ENCODE assay signal across 24 cellular contexts in the genomic region with DNA sequence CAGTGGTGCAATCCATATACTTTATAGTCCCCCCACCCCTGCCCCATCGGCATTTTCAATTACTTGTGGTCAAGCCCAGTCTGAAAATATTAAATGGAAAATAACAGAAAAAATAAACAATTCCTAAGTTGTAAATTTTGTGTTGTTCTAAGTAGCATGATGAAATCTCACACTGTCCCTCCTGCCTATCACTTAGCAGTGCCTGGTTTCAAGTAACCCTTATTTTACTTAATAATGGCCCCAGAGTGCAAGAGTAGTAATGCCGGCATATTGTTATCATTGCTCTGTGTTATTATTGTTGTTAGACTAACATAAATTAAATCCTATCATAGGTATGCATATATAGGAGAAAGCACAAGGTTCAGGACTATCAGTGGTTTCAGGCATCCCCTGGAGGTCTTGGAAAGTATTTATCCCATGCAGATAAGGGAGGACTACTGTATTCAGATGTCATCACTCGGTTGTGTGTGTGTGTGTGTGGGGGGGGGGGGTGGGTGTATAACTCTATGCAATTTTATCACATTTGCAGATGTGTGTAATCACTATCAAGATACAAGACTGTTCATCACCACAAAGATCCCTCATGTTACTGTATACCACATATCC. TPM values are rescaled to one million over a fixed set of nuclear protein-coding genes. Genes with fewer than 3 reads are reported as not detected.
DNase-seq lines count a peak whose midpoint lies in the region; ATAC-seq and TF ChIP-seq lines count a peak whose summit lies in the region.
"Had no signal": no experiment of that assay in that cellular context is flagged by ENCODE, and none has a peak within 500 bp of the region (broad histone marks: within the 10 kb centered on the region; RNA-seq: fewer than 3 reads in every experiment).

No MANE protein-coding gene starts in this region.

- H3K4me3 Mint-ChIP-seq in CD4-positive, alpha-beta T cell: no peak overlapping the region
- H3K4me3 Mint-ChIP-seq in activated T-helper 17 cell treated with anti-CD3 and anti-CD28 coated beads, Interleukin-2, amount 50 U/mL, for 72 hours: no peak overlapping the region
- H3K4me3 Mint-ChIP-seq in mesothelial cell of epicardium (no peak overlapping the region), neural progenitor cell (no peak overlapping the region)
- H3K4me3 Mint-ChIP-seq: brain had no signal

- peaks cover 4% of the 10 kb centered on the region for H3F3A ChIP-seq in neural progenitor cell (ENCODE audit: low read depth)

- H3K4me1 ChIP-seq in HEK293 (ENCODE audit: control insufficient read depth, insufficient read depth, low read length) (peaks cover 28% of the 10 kb centered on the region), left lung (peaks cover 0 to 33% of the 10 kb centered on the region in 2 donors), neural progenitor cell (no peaks in the 10 kb centered on the region)

- H3K9me3 Mint-ChIP-seq in CD4-positive, alpha-beta T cell: no peaks in the 10 kb centered on the region
- no peaks in the 10 kb centered on the region for H3K9me3 Mint-ChIP-seq in activated T-helper 17 cell treated with anti-CD3 and anti-CD28 coated beads, Interleukin-2, amount 50 U/mL, for 72 hours
- H3K9me3 Mint-ChIP-seq in mesothelial cell of epicardium (no peaks in the 10 kb centered on the region), neural progenitor cell (no peaks in the 10 kb centered on the region)
- H3K9me3 Mint-ChIP-seq: activated T-helper 2 cell treated with anti-CD3 and anti-CD28 coated beads, Interferon-gamma antibody, Interleukin-2, Interleukin-4, amounts not matched to agents 10 μg/mL and 5 μg/mL and 100 μg/mL, durations not matched to agents 14 hours and 24 hours and 36 hours; brain; naive B cell had no signal

- no peak for DNase-seq in CD4-positive, alpha-beta T cell
- DNase-seq in mesothelial cell of epicardium (ENCODE audit: low spot score in 2 of 2, unreplicated experiment in 2 of 2) (no peak), left lung (no peak), neural progenitor cell (ENCODE audit: low spot score) (no peak)
- DNase-seq: activated CD4-positive, alpha-beta T cell treated with anti-CD3 and anti-CD28 coated beads, Interleukin-2, amount 50 U/mL, for 1 hour; effector CD4-positive, alpha-beta T cell; EL; foreskin fibroblast; Kasumi-1; left cardiac atrium; naive B cell; NCI-H2171; NCI-H524 treated with DMSO at 0.1 percent for 48 hours; SK-N-SH; stimulated activated CD4-positive, alpha-beta T cell treated with anti-CD3 and anti-CD28 coated beads, Interleukin-4, amount 100 ng/mL, for 1 hour; stimulated activated naive CD4-positive, alpha-beta T cell had no signal

- no peak overlapping the region for H3K4me2 ChIP-seq in neural progenitor cell
- H3K4me2 ChIP-seq: BLaER1 treated with 17β-estradiol and CSF1 and Interleukin-3, amounts not matched to agents 10 nM and 100 nM; SK-N-SH had no signal

- peaks cover 0 to 4% of the 10 kb centered on the region in 2 experiments; a peak in 1 of 3 replicates for H3K36me3 ChIP-seq in HEK293 (ENCODE audit: control insufficient read depth in 2 of 2, insufficient read depth in 1 of 2, low read length in 2 of 2)
- H3K36me3 ChIP-seq in left lung: no peaks in the 10 kb centered on the region
- no peaks in the 10 kb centered on the region for H3K36me3 ChIP-seq in neural progenitor cell
- H3K36me3 ChIP-seq: thoracic aorta had no signal

- ATAC-seq in CD4-positive, alpha-beta T cell (ENCODE audit: poor library complexity): no peak
- ATAC-seq in activated T-helper 17 cell treated with anti-CD3 and anti-CD28 coated beads, Interleukin-2, amount 50 U/mL, for 72 hours (replicated peaks): no peak
- ATAC-seq in left lung (no peak), HG02981 (IDR thresholded peaks at IDR 0.05; ENCODE audit: unreplicated experiment) (no peak), HG03045 (IDR thresholded peaks at IDR 0.05; ENCODE audit: unreplicated experiment) (no peak)
- ATAC-seq: left cardiac atrium had no signal

- peaks cover 93% of the 10 kb centered on the region for H4K20me1 ChIP-seq in neural progenitor cell (ENCODE audit: low read depth)

- intact Hi-C loops in CD4-positive, alpha-beta T cell (cut with DNase I, micrococcal nuclease): no loop called here
- intact Hi-C loops in left lung (cut with DNase I): no loop called here

- H3K4me1 Mint-ChIP-seq in CD4-positive, alpha-beta T cell (ENCODE audit: low read depth): peaks cover 61% of the 10 kb centered on the region
- H3K4me1 Mint-ChIP-seq in activated T-helper 17 cell treated with anti-CD3 and anti-CD28 coated beads, Interleukin-2, amount 50 U/mL, for 72 hours: peaks cover 28% of the 10 kb centered on the region
- peaks cover 13% of the 10 kb centered on the region for H3K4me1 Mint-ChIP-seq in mesothelial cell of epicardium
- peaks cover 8% of the 10 kb centered on the region for H3K4me1 Mint-ChIP-seq in neural progenitor cell

- peaks cover 100% of the 10 kb centered on the region for H3K79me2 ChIP-seq in neural progenitor cell (ENCODE audit: low read depth)

- no peak overlapping the region for H3K9ac ChIP-seq in neural progenitor cell
- H3K9ac ChIP-seq: BLaER1 treated with 17β-estradiol and CSF1 and Interleukin-3, amounts not matched to agents 10 nM and 100 nM; SK-N-SH had no signal

- CTCF ChIA-PET in CD4-positive, alpha-beta T cell (lab: Charles Lee): no interaction called here
- CTCF ChIA-PET in HEK293 (lab: Yijun Ruan, JAX): no interaction called here

- H3K27me3 Mint-ChIP-seq in CD4-positive, alpha-beta T cell: no peaks in the 10 kb centered on the region
- no peaks in the 10 kb centered on the region for H3K27me3 Mint-ChIP-seq in activated T-helper 17 cell treated with anti-CD3 and anti-CD28 coated beads, Interleukin-2, amount 50 U/mL, for 72 hours
- H3K27me3 Mint-ChIP-seq in mesothelial cell of epicardium (ENCODE audit: low read depth): no peaks in the 10 kb centered on the region
- no peaks in the 10 kb centered on the region for H3K27me3 Mint-ChIP-seq in neural progenitor cell (ENCODE audit: insufficient read depth, low read depth)
- H3K27me3 Mint-ChIP-seq: brain, naive B cell had no signal

- POLR2A ChIA-PET in CD4-positive, alpha-beta T cell (lab: Charles Lee): no interaction called here
- POLR2A ChIA-PET in HEK293 (lab: Yijun Ruan, JAX): interaction anchor here (1.0 kb wide), 1 partner anchor 9 kb away, joined by 4 read pairs; the partner anchor contains the start of gene UBE2G1

- H3K27ac ChIP-seq in CD4-positive, alpha-beta T cell (ENCODE audit: low read depth, low read length): no peak overlapping the region
- H3K27ac ChIP-seq in HEK293 (ENCODE audit: extremely low read depth, low read depth, low read length) (no peak overlapping the region; the same call in 1 of the 2 replicates), left lung (no peak overlapping the region), neural progenitor cell (no peak overlapping the region)
- H3K27ac ChIP-seq: BLaER1 treated with 17β-estradiol and CSF1 and Interleukin-3, amounts not matched to agents 10 nM and 100 nM; thoracic aorta had no signal

- TF ChIP-seq CTCF in CD4-positive, alpha-beta T cell (IDR thresholded peaks at IDR 0.05): no peak
- no peak for TF ChIP-seq CTCF in HEK293 (tag by site-specific recombination; IDR thresholded peaks at IDR 0.05)
- TF ChIP-seq CTCF in mesothelial cell of epicardium (IDR thresholded peaks at IDR 0.05; ENCODE audit: unreplicated experiment): no peak
- TF ChIP-seq CTCF in left lung (IDR thresholded peaks at IDR 0.05): no peak
- no peak for TF ChIP-seq CTCF in neural progenitor cell (IDR thresholded peaks at IDR 0.05)

- H2AFZ ChIP-seq in neural progenitor cell (replicated peaks): no peak overlapping the region

- peak overlapping the region; percentile 33 for H3K27ac Mint-ChIP-seq in CD4-positive, alpha-beta T cell
- H3K27ac Mint-ChIP-seq in activated T-helper 17 cell treated with anti-CD3 and anti-CD28 coated beads, Interleukin-2, amount 50 U/mL, for 72 hours: peak overlapping the region; percentile 69
- H3K27ac Mint-ChIP-seq in mesothelial cell of epicardium: peak overlapping the region; percentile 80
- H3K27ac Mint-ChIP-seq in neural progenitor cell: no peak overlapping the region
- H3K27ac Mint-ChIP-seq: activated T-helper 2 cell treated with anti-CD3 and anti-CD28 coated beads, Interferon-gamma antibody, Interleukin-2, Interleukin-4, amounts not matched to agents 10 μg/mL and 5 μg/mL and 100 μg/mL, durations not matched to agents 14 hours and 24 hours and 36 hours had no signal

- H3K36me3 Mint-ChIP-seq in CD4-positive, alpha-beta T cell (ENCODE audit: low read depth): peaks cover 16% of the 10 kb centered on the region
- H3K36me3 Mint-ChIP-seq in activated T-helper 17 cell treated with anti-CD3 and anti-CD28 coated beads, Interleukin-2, amount 50 U/mL, for 72 hours (ENCODE audit: low read depth): peaks cover 16% of the 10 kb centered on the region
- H3K36me3 Mint-ChIP-seq in mesothelial cell of epicardium (peaks cover 3% of the 10 kb centered on the region), neural progenitor cell (peaks cover 12% of the 10 kb centered on the region)
- H3K36me3 Mint-ChIP-seq: naive B cell had no signal

- H3K27me3 ChIP-seq in CD4-positive, alpha-beta T cell (ENCODE audit: control insufficient read depth, insufficient read depth, low read length): no peaks in the 10 kb centered on the region
- H3K27me3 ChIP-seq in left lung (no peaks in the 10 kb centered on the region), neural progenitor cell (no peaks in the 10 kb centered on the region)
- H3K27me3 ChIP-seq: BLaER1 treated with 17β-estradiol and CSF1 and Interleukin-3, amounts not matched to agents 10 nM and 100 nM had no signal

- H3K9me3 ChIP-seq in CD4-positive, alpha-beta T cell (ENCODE audit: control insufficient read depth, low read length): no peaks in the 10 kb centered on the region
- no peaks in the 10 kb centered on the region for H3K9me3 ChIP-seq in HEK293 (ENCODE audit: control insufficient read depth, insufficient read depth, low read depth, low read length)
- H3K9me3 ChIP-seq in left lung: no peaks in the 10 kb centered on the region
- no peaks in the 10 kb centered on the region for H3K9me3 ChIP-seq in neural progenitor cell (ENCODE audit: low read depth)
- H3K9me3 ChIP-seq: BLaER1 treated with 17β-estradiol and CSF1 and Interleukin-3, amounts not matched to agents 10 nM and 100 nM; SK-N-SH; thoracic aorta had no signal

- H3K4me3 ChIP-seq in HEK293 (ENCODE audit: low read depth, low read length) (no peak overlapping the region), left lung (no peak overlapping the region), neural progenitor cell (no peak overlapping the region)
- H3K4me3 ChIP-seq: BLaER1 treated with 17β-estradiol and CSF1 and Interleukin-3, amounts not matched to agents 10 nM and 100 nM; thoracic aorta had no signal

TF ChIP-seq in HEK293, 187 proteins besides CTCF, POLR2A, EP300 and RAD21 (continues in another document):
- TF ChIP-seq GLI4 (tag by site-specific recombination; IDR thresholded peaks at IDR 0.05) (no peak), ZNF335 (tag by site-specific recombination; conservative IDR thresholded peaks at IDR 0.05) (peak; percentile 48), ZNF664 (tag by site-specific recombination; IDR thresholded peaks at IDR 0.05) (0 out of 2 replicates have a peak, but pooled peaks have one; percentile 19)

RNA-seq across cellular contexts. Expression of gene UBE2G1, which starts 9.3 kb away (rescaled TPM):
- 10 to 100 TPM; 58.5 to 58.8 TPM for total RNA-seq in CD4-positive, alpha-beta T cell
- total RNA-seq in activated T-helper 17 cell treated with anti-CD3 and anti-CD28 coated beads, Interleukin-2, amount 50 U/mL, for 72 hours: 10 to 100 TPM; 40.6 to 65.4 TPM
- total RNA-seq in mesothelial cell of epicardium (81.5 to 86.9 TPM (median 84.1 TPM) in 3 replicates), left lung (10 to 100 TPM; 47.8 to 56.9 TPM), neural progenitor cell (ENCODE audit: low replicate concordance) (71.4 and 88.5 TPM in 2 replicates)
